21 cellular contexts compared by ENCODE assay signal in genomic region chr3:57152761-57153160, GRCh38. TPM values are rescaled to one million over a fixed set of nuclear protein-coding genes. Genes with fewer than 3 reads are reported as not detected.
DNase-seq lines count a peak whose midpoint lies in the region; ATAC-seq and TF ChIP-seq lines count a peak whose summit lies in the region.
"Had no signal": no experiment of that assay in that cellular context is flagged by ENCODE, and none has a peak within 500 bp of the region (broad histone marks: within the 10 kb centered on the region; RNA-seq: fewer than 3 reads in every experiment).

No MANE protein-coding gene starts in this region.

- TF ChIP-seq CTCF in fibroblast of the aortic adventitia (IDR thresholded peaks at IDR 0.05; ENCODE audit: insufficient read depth, low read length) (no peak), neural crest cell (conservative IDR thresholded peaks at IDR 0.05) (no peak), type B pancreatic cell (conservative IDR thresholded peaks at IDR 0.05) (no peak), lower leg skin (IDR thresholded peaks at IDR 0.05) (no peak)

- DNase-seq in astrocyte of the hippocampus (ENCODE audit: low read depth, low spot score), result peak; percentile 52
- DNase-seq in fibroblast of the aortic adventitia (ENCODE audit: low read depth), result peak; percentile 25
- DNase-seq in neural crest cell (ENCODE audit: low read depth, low spot score), result no peak
- DNase-seq in type B pancreatic cell (ENCODE audit: extremely low spot score, unreplicated experiment), result no peak
- DNase-seq in lower leg skin (ENCODE audit: low spot score in 2 of 2), result no peak
- DNase-seq in globus pallidus (ENCODE audit: low spot score), result no peak
- DNase-seq: activated CD4-positive, alpha-beta T cell treated with anti-CD3 and anti-CD28 coated beads, Interleukin-2, amount 50 U/mL, for 4 hours; activated CD8-positive, alpha-beta memory T cell treated with anti-CD3 and anti-CD28 coated beads, Interleukin-2, amount 50 U/mL, for 4 hours; brain microvascular endothelial cell; CD4-positive, alpha-beta memory T cell; colonic mucosa; NCI-H1694; pancreas; stimulated activated CD8-positive, alpha-beta memory T cell treated with anti-CD3 and anti-CD28 coated beads, Interleukin-4, amount 100 ng/mL, for 48 hours; WERI-Rb-1 had no signal

- H3K9me3 Mint-ChIP-seq in neural crest cell (no peaks in the 10 kb centered on the region), type B pancreatic cell (no peaks in the 10 kb centered on the region)
- H3K9me3 Mint-ChIP-seq: activated T-helper 2 cell treated with anti-CD3 and anti-CD28 coated beads, Interferon-gamma antibody, Interleukin-2, Interleukin-4, amounts not matched to agents 10 μg/mL and 5 μg/mL and 100 μg/mL, durations not matched to agents 14 hours and 24 hours and 36 hours; T-helper 2 cell treated with Interferon-gamma antibody and Interleukin-4, amounts not matched to agents 5 μg/mL and 100 μg/mL, for 36 hours had no signal

- H3K4me3 Mint-ChIP-seq in neural crest cell (peak overlapping the region; percentile 85), type B pancreatic cell (peak overlapping the region; percentile 79)
- H3K4me3 Mint-ChIP-seq: activated naive CD8-positive, alpha-beta T cell; CD4-positive, alpha-beta memory T cell; T-helper 2 cell treated with Interferon-gamma antibody and Interleukin-4, amounts not matched to agents 5 μg/mL and 100 μg/mL, for 36 hours had no signal

- intact Hi-C loops in lower leg skin (cut with DNase I; ENCODE audit: low total_unique reads), result no loop called here

- no peak for TF ChIP-seq POLR2A in lower leg skin (IDR thresholded peaks at IDR 0.05)

- ATAC-seq in GM21737 (IDR thresholded peaks at IDR 0.05; ENCODE audit: unreplicated experiment), result no peak
- ATAC-seq: pancreas had no signal

- peaks cover 73% of the 10 kb centered on the region for H3K4me1 Mint-ChIP-seq in neural crest cell
- H3K4me1 Mint-ChIP-seq in type B pancreatic cell (ENCODE audit: unreplicated experiment), result peaks cover 75% of the 10 kb centered on the region
- H3K4me1 Mint-ChIP-seq: CD4-positive, alpha-beta memory T cell had no signal

- H3K36me3 Mint-ChIP-seq in neural crest cell (ENCODE audit: low read depth) (peaks cover 2% of the 10 kb centered on the region), type B pancreatic cell (no peaks in the 10 kb centered on the region)
- H3K36me3 Mint-ChIP-seq: activated naive CD8-positive, alpha-beta T cell; CD4-positive, alpha-beta memory T cell had no signal

- H3K4me3 ChIP-seq in fibroblast of the aortic adventitia (ENCODE audit: low read depth, low read length), result no peak overlapping the region
- no peak overlapping the region for H3K4me3 ChIP-seq in lower leg skin (ENCODE audit: low read depth, poor library complexity, severe bottlenecking)
- H3K4me3 ChIP-seq: colonic mucosa, pancreas had no signal

- H3K27me3 Mint-ChIP-seq in neural crest cell (ENCODE audit: low read depth) (no peaks in the 10 kb centered on the region), type B pancreatic cell (no peaks in the 10 kb centered on the region)

- 86 to 89% methylated on average over 5 of the region's 5 CpGs for WGBS in lower leg skin, 2 donors

- H3K27ac Mint-ChIP-seq in neural crest cell (ENCODE audit: unreplicated experiment) (peak overlapping the region; percentile 96), type B pancreatic cell (peak overlapping the region; percentile 57)
- H3K27ac Mint-ChIP-seq: activated naive CD8-positive, alpha-beta T cell; activated T-helper 2 cell treated with anti-CD3 and anti-CD28 coated beads, Interferon-gamma antibody, Interleukin-2, Interleukin-4, amounts not matched to agents 10 μg/mL and 5 μg/mL and 100 μg/mL, durations not matched to agents 14 hours and 24 hours and 36 hours; CD4-positive, alpha-beta memory T cell; T-helper 2 cell treated with Interferon-gamma antibody and Interleukin-4, amounts not matched to agents 5 μg/mL and 100 μg/mL, for 36 hours had no signal

RNA-seq across cellular contexts. Expression of gene IL17RD, which starts 12.4 kb away (rescaled TPM):
- total RNA-seq in fibroblast of the aortic adventitia (ENCODE audit: low replicate concordance) (9.5 and 13.6 TPM in 2 replicates), neural crest cell (51.9 and 52.1 TPM in 2 replicates), type B pancreatic cell (ENCODE audit: low replicate concordance) (14.8 and 47.4 TPM in 2 replicates), lower leg skin (1 to 10 TPM; 2.9 to 5.9 (median 5.4) TPM)
- total RNA-seq: CD4-positive, alpha-beta memory T cell had no signal

RNA-seq across cellular contexts. Expression of gene HESX1, which starts 47.0 kb away (rescaled TPM):
- total RNA-seq in fibroblast of the aortic adventitia (ENCODE audit: low replicate concordance) (0.81 and 2.4 TPM in 2 replicates), neural crest cell (0.98 and 1.7 TPM in 2 replicates), type B pancreatic cell (ENCODE audit: low replicate concordance) (0.40 and 1.7 TPM in 2 replicates), lower leg skin (1 to 10 TPM in 2 of 4 donors, under 1 TPM in 2; 0.30 to 3.7 (median 1.6) TPM)
- total RNA-seq: CD4-positive, alpha-beta memory T cell; HT-29; vagina had no signal

Comparison
In these comparisons a context has a peak if more than half of its experiments do, and no peak if none do; other contexts are left out.
1. DNase-seq: peak in astrocyte of the hippocampus (single experiment) and fibroblast of the aortic adventitia (single experiment); none in neural crest cell (single experiment), type B pancreatic cell (single experiment), lower leg skin (0 of 2) and globus pallidus (single experiment).